In genomic region chr22:17243524-17243923, GRCh38 we compare ENCODE assay signal across 8 cellular contexts. TPM values are rescaled to one million over a fixed set of nuclear protein-coding genes. Genes with fewer than 3 reads are reported as not detected.
DNase-seq lines count a peak whose midpoint lies in the region; ATAC-seq and TF ChIP-seq lines count a peak whose summit lies in the region.

No MANE protein-coding gene starts in this region.

- no peak overlapping the region for H3K4me3 Mint-ChIP-seq in CD8-positive, alpha-beta memory T cell

- H3K9ac ChIP-seq in smooth muscle cell (ENCODE audit: low read depth), result no peak overlapping the region

- H3K4me3 ChIP-seq in smooth muscle cell, result no peak overlapping the region
- H3K4me3 ChIP-seq in CD8-positive, alpha-beta memory T cell (ENCODE audit: low read length), result no peak overlapping the region

- TF ChIP-seq CTCF in VCaP (conservative IDR thresholded peaks at IDR 0.05), result no peak
- no peak for TF ChIP-seq CTCF in smooth muscle cell (IDR thresholded peaks at IDR 0.05; ENCODE audit: borderline replicate concordance, insufficient read depth, poor library complexity, severe bottlenecking)

- H3K27ac ChIP-seq in VCaP (peak overlapping the region; percentile 61), smooth muscle cell (ENCODE audit: low read depth) (peak overlapping the region; percentile 66)
- H3K27ac ChIP-seq in CD8-positive, alpha-beta memory T cell (ENCODE audit: low read depth, low read length), result no peak overlapping the region

- no peaks in the 10 kb centered on the region for H3K79me2 ChIP-seq in smooth muscle cell (ENCODE audit: low read depth)

- CTCF ChIA-PET in CD8-positive, alpha-beta memory T cell (lab: Charles Lee), result no interaction called here

- ATAC-seq in HG03045 (IDR thresholded peaks at IDR 0.05; ENCODE audit: unreplicated experiment), result peak; percentile 66
- no peak for ATAC-seq in HG03571 (IDR thresholded peaks at IDR 0.05; ENCODE audit: unreplicated experiment)

- POLR2A ChIA-PET in CD8-positive, alpha-beta memory T cell (lab: Charles Lee), result no interaction called here

- H2AFZ ChIP-seq in smooth muscle cell (ENCODE audit: low read depth), result peak overlapping the region; percentile 79

- peak overlapping the region in 1 of 8 donors; percentile 30 for H3K27ac Mint-ChIP-seq in CD8-positive, alpha-beta memory T cell

- H3K36me3 Mint-ChIP-seq in CD8-positive, alpha-beta memory T cell, result no peaks in the 10 kb centered on the region

- WGBS in smooth muscle cell (ENCODE audit: low lambda C conversion rate), result 68% methylated on average over 6 of the region's 6 CpGs

- H3K27me3 Mint-ChIP-seq in CD8-positive, alpha-beta memory T cell, result peaks cover 2 to 3% of the 10 kb centered on the region in 2 donors

- no peaks in the 10 kb centered on the region for H3K27me3 ChIP-seq in smooth muscle cell (ENCODE audit: low read depth)
- H3K27me3 ChIP-seq in CD8-positive, alpha-beta memory T cell (ENCODE audit: insufficient read depth, low read length, poor library complexity, severe bottlenecking), result no peaks in the 10 kb centered on the region

- H3F3A ChIP-seq in smooth muscle cell (ENCODE audit: low read depth), result no peaks in the 10 kb centered on the region

- no peaks in the 10 kb centered on the region for H3K9me3 Mint-ChIP-seq in CD8-positive, alpha-beta memory T cell

- DNase-seq in stimulated activated CD4-positive, alpha-beta T cell treated with anti-CD3 and anti-CD28 coated beads, Interleukin-2, amount 100 ng/mL, for 4 hours (ENCODE audit: low read depth), result peak; percentile 11
- DNase-seq in stimulated activated CD4-positive, alpha-beta T cell treated with anti-CD3 and anti-CD28 coated beads, Interleukin-12 subunit alpha, Interleukin-12 subunit beta, amount 100 ng/mL, for 4 hours, result no peak
- no peak for DNase-seq in smooth muscle cell (lab: John Stamatoyannopoulos, UW; ENCODE audit: unreplicated experiment)
- no peak for DNase-seq in AG08395 (ENCODE audit: low spot score)
- DNase-seq in CD8-positive, alpha-beta memory T cell, result no peak

- no peaks in the 10 kb centered on the region for H3K9me3 ChIP-seq in smooth muscle cell (replicated peaks; ENCODE audit: low read depth)
- H3K9me3 ChIP-seq in CD8-positive, alpha-beta memory T cell (ENCODE audit: low read length), result no peaks in the 10 kb centered on the region

- H3K4me2 ChIP-seq in smooth muscle cell, result no peak overlapping the region

- no peaks in the 10 kb centered on the region for H3K4me1 Mint-ChIP-seq in CD8-positive, alpha-beta memory T cell

- H3K36me3 ChIP-seq in smooth muscle cell (ENCODE audit: low read depth), result no peaks in the 10 kb centered on the region
- H3K36me3 ChIP-seq in CD8-positive, alpha-beta memory T cell (ENCODE audit: insufficient read depth, low read length), result no peaks in the 10 kb centered on the region

- H4K20me1 ChIP-seq in smooth muscle cell (ENCODE audit: low read depth), result no peaks in the 10 kb centered on the region

- no peaks in the 10 kb centered on the region for H3K4me1 ChIP-seq in smooth muscle cell (ENCODE audit: low read depth)
- no peaks in the 10 kb centered on the region for H3K4me1 ChIP-seq in CD8-positive, alpha-beta memory T cell (ENCODE audit: insufficient read depth, low read length)

RNA-seq across cellular contexts. Expression of gene ADA2, which starts 24.3 kb away (rescaled TPM):
- total RNA-seq in smooth muscle cell, result 14.6 and 14.9 TPM in 2 replicates
- 16.9 and 17.7 TPM in 2 replicates for polyA plus RNA-seq in smooth muscle cell
- 10 to 100 TPM in 1 of 2 experiments, 1 to 10 TPM in 1; 8.6 to 11.1 TPM for total RNA-seq in CD8-positive, alpha-beta memory T cell
- polyA plus RNA-seq in CD8-positive, alpha-beta memory T cell, result 76.9 TPM
